Comparison of ENCODE assay signal across 27 cellular contexts in the genomic region with DNA sequence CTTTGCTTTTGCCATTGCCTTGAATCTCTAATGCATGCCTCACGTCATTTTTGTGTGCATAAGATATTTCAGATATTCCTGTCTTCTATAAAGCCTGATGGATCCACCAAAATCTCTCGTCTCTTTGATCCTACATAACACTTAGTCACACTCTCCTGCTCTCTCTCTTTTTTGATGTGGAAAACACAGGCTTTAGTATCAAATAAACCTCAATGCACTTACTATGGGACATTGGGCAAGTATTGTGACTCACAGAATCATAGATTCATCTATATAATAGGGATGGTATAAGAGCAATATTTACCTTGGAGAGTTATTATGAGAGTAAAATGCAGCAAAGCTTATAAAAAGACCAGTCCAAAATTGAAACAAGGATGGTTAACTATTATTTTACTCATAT. TPM values are rescaled to one million over a fixed set of nuclear protein-coding genes. Genes with fewer than 3 reads are reported as not detected.
"Had no signal": no experiment of that assay in that cellular context is flagged by ENCODE, and none has a peak within 500 bp of the region (broad histone marks: within the 10 kb centered on the region; RNA-seq: fewer than 3 reads in every experiment).

No MANE protein-coding gene starts in this region.

- H3K4me1 ChIP-seq: esophagus muscularis mucosa, left ventricle myocardium inferior, lower lobe of right lung, prostate gland, right atrium auricular region, sigmoid colon, suprapubic skin, vagina had no signal

- H3K4me3 Mint-ChIP-seq: immature natural killer cell; naive thymus-derived CD8-positive, alpha-beta T cell; nephron progenitor cell; stimulated activated naive CD8-positive, alpha-beta T cell treated with anti-CD3 and anti-CD28 coated beads, Interleukin-15, amount 100 ng/mL, for 72 hours had no signal

- H3K9me3 Mint-ChIP-seq: nephron progenitor cell; stimulated activated naive CD8-positive, alpha-beta T cell treated with anti-CD3 and anti-CD28 coated beads, Interleukin-15, amount 100 ng/mL, for 72 hours had no signal

- FAIRE-seq: endothelial cell of umbilical vein, frontal cortex, small intestine had no signal

- H3K27me3 ChIP-seq: esophagus muscularis mucosa, right atrium auricular region, sigmoid colon, suprapubic skin, vagina had no signal

- H3K27me3 Mint-ChIP-seq: naive thymus-derived CD8-positive, alpha-beta T cell; stimulated activated naive CD8-positive, alpha-beta T cell treated with anti-CD3 and anti-CD28 coated beads, Interleukin-15, amount 100 ng/mL, for 72 hours had no signal

- H3K9me3 ChIP-seq: esophagus muscularis mucosa, left ventricle myocardium inferior, lower lobe of right lung, prostate gland, right atrium auricular region, sigmoid colon, suprapubic skin, vagina had no signal

- DNase-seq: dermis blood vessel endothelial cell; effector memory CD4-positive, alpha-beta T cell; hypothalamus; immature natural killer cell; islet precursor cell; kidney glomerular epithelial cell; left colon; left ventricle myocardium inferior; lower lobe of right lung; naive thymus-derived CD8-positive, alpha-beta T cell; nephron progenitor cell; nucleus accumbens; sigmoid colon; small intestine; stimulated activated CD4-positive, alpha-beta T cell treated with anti-CD3 and anti-CD28 coated beads, Interleukin-15, amount 100 ng/mL, for 24 hours; stimulated activated CD4-positive, alpha-beta T cell treated with anti-CD3 and anti-CD28 coated beads, Interleukin-2, amount 100 ng/mL, for 48 hours; stimulated activated naive CD4-positive, alpha-beta T cell; stimulated activated naive CD8-positive, alpha-beta T cell treated with anti-CD3 and anti-CD28 coated beads, Interleukin-15, amount 100 ng/mL, for 72 hours; trophoblast cell had no signal

- H3K27ac ChIP-seq: coronary artery, esophagus muscularis mucosa, left ventricle myocardium inferior, lower lobe of right lung, prostate gland, right atrium auricular region, sigmoid colon, suprapubic skin, vagina had no signal

- H3K36me3 ChIP-seq: esophagus muscularis mucosa, left ventricle myocardium inferior, lower lobe of right lung, prostate gland, right atrium auricular region, sigmoid colon, suprapubic skin, vagina had no signal

- H3K4me3 ChIP-seq: coronary artery, esophagus muscularis mucosa, left ventricle myocardium inferior, lower lobe of right lung, prostate gland, right atrium auricular region, sigmoid colon, suprapubic skin, vagina had no signal

- H3K4me1 Mint-ChIP-seq: immature natural killer cell; naive thymus-derived CD8-positive, alpha-beta T cell; stimulated activated naive CD8-positive, alpha-beta T cell treated with anti-CD3 and anti-CD28 coated beads, Interleukin-15, amount 100 ng/mL, for 72 hours had no signal

- H3K36me3 Mint-ChIP-seq: immature natural killer cell; naive thymus-derived CD8-positive, alpha-beta T cell had no signal

- H3K27ac Mint-ChIP-seq: immature natural killer cell; naive thymus-derived CD8-positive, alpha-beta T cell; nephron progenitor cell; stimulated activated naive CD8-positive, alpha-beta T cell treated with anti-CD3 and anti-CD28 coated beads, Interleukin-15, amount 100 ng/mL, for 72 hours had no signal

- ATAC-seq: left colon; naive thymus-derived CD8-positive, alpha-beta T cell; stimulated activated naive CD8-positive, alpha-beta T cell treated with anti-CD3 and anti-CD28 coated beads, Interleukin-15, amount 100 ng/mL, for 72 hours had no signal

RNA-seq across cellular contexts. Expression of a gene that starts 39.1 kb away (rescaled TPM):
- total RNA-seq: left ventricle myocardium inferior; naive thymus-derived CD8-positive, alpha-beta T cell had no signal
- polyA plus RNA-seq: immature natural killer cell; naive thymus-derived CD8-positive, alpha-beta T cell had no signal
